Comparison of ENCODE assay signal across 8 cellular contexts in the genomic region with DNA sequence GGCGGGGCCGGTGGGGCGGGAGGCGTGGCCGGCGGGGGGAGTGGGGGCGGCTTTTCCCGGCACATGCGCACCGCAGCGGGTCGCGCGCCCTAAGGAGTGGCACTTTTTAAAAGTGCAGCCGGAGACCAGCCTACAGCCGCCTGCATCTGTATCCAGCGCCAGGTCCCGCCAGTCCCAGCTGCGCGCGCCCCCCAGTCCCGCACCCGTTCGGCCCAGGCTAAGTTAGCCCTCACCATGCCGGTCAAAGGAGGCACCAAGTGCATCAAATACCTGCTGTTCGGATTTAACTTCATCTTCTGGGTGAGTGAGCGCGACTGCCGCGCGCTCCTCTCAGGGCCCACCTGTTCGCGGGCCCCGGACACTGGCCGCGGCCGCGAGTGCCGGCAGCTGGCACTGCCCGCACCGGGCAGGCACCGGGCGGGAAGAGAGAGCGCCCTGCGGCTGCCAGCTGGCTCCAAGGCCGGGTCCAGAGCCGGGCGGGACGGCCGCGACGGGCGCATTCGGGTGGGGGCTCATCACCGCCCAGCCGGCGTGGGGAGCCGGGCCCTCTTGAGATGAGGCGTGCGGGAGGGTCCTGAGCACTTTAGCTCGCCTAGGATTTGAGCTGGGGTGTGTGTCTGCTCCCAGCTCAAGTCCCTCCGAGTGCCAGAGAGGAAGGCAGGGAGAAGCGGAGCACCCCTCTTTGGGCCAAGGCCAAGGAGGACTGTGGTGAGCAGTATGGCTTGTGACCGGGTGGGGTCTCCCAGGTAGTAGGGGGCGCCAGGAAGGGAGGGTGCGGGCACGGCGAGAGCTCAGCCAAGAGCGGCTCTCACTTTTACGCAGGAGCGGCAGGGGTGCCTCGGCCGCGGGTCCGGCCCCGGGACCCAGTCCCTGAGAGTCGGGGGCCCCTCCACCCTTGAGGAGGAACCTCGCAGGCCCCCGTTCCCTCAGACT. TPM values are rescaled to one million over a fixed set of nuclear protein-coding genes. Genes with fewer than 3 reads are reported as not detected.
DNase-seq lines count a peak whose midpoint lies in the region; ATAC-seq, FAIRE-seq and TF ChIP-seq lines count a peak whose summit lies in the region.

A gene with protein sequence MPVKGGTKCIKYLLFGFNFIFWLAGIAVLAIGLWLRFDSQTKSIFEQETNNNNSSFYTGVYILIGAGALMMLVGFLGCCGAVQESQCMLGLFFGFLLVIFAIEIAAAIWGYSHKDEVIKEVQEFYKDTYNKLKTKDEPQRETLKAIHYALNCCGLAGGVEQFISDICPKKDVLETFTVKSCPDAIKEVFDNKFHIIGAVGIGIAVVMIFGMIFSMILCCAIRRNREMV (plus strand): TSS at position 135 of the 933 bp plus-strand sequence. CDS start 100 bp downstream, at position 235.

- CTCF ChIA-PET in A549 (lab: Yijun Ruan, JAX): interaction anchor here (0.7 to 32.3 kb wide), 19 partner anchors 10 to 212 kb away, joined by 3 to 529 read pairs (median 5); no protein-coding TSS in a partner anchor

- peak; percentile 76 to 78 for DNase-seq in A549 (ENCODE audit: low read depth in 1 of 2, low spot score in 1 of 2)
- peak; percentile 83 for DNase-seq in H54 (ENCODE audit: insufficient read length, low spot score)
- DNase-seq in T-helper 17 cell: peak in 1 of 3 donors; percentile 12
- no peak for DNase-seq in chondrocyte (ENCODE audit: low spot score)
- DNase-seq in stimulated activated CD4-positive, alpha-beta T cell treated with anti-CD3 and anti-CD28 coated beads, Interleukin-15, amount 100 ng/mL, for 24 hours: peak; percentile 56

- peaks cover 29% of the 10 kb centered on the region for H3K4me1 ChIP-seq in A549

- H3K4me3 Mint-ChIP-seq in T-helper 17 cell (peak within 1 kb of the TSS; percentile 50), chondrocyte (ENCODE audit: unreplicated experiment) (peak within 1 kb of the TSS; percentile 76)

- TF ChIP-seq CTCF in A549 (IDR thresholded peaks at IDR 0.05) (no peak), chondrocyte (IDR thresholded peaks at IDR 0.05) (peak; percentile 12)

- ATAC-seq in A549 (peak; percentile 64 to 73), T-helper 17 cell (peak; percentile 43), GM21529 (IDR thresholded peaks at IDR 0.05; ENCODE audit: unreplicated experiment) (no peak), HG03039 (IDR thresholded peaks at IDR 0.05; ENCODE audit: unreplicated experiment) (no peak)

- peak within 1 kb of the TSS; percentile 65 for H3K4me3 ChIP-seq in A549

- H3K9me3 Mint-ChIP-seq in chondrocyte (ENCODE audit: low read depth): no peaks in the 10 kb centered on the region

- TF ChIP-seq POLR2A in A549 (IDR thresholded peaks at IDR 0.05; ENCODE audit: low read length): peak; percentile 48
- TF ChIP-seq POLR2A in H54 (IDR thresholded peaks at IDR 0.05; ENCODE audit: low read depth, low read length): no peak

- H3K27me3 ChIP-seq in layer of hippocampus (ENCODE audit: control insufficient read depth, insufficient read depth, low read length): no peaks in the 10 kb centered on the region

- TF ChIP-seq EP300 in A549 (IDR thresholded peaks at IDR 0.05): no peak

- H3K9me3 ChIP-seq in A549: no peaks in the 10 kb centered on the region
- no peaks in the 10 kb centered on the region for H3K9me3 ChIP-seq in T-helper 17 cell (ENCODE audit: control insufficient read depth, low read length, poor library complexity, severe bottlenecking)

- H3K4me2 ChIP-seq in A549: peak within 1 kb of the TSS; percentile 93

- FAIRE-seq in A549 (lab: Jason Lieb, UNC): no peak
- FAIRE-seq in H54 (lab: Jason Lieb, UNC): no peak

- peak within 1 kb of the TSS; percentile 73 to 87 for H3K27ac ChIP-seq in A549
- peak within 1 kb of the TSS; percentile 94 for H3K27ac ChIP-seq in layer of hippocampus (ENCODE audit: low read depth, low read length)

- H3K27me3 Mint-ChIP-seq in T-helper 17 cell (peaks cover 58% of the 10 kb centered on the region), chondrocyte (ENCODE audit: low read depth) (no peaks in the 10 kb centered on the region)

- 3% methylated on average over 21 of the region's 79 CpGs for WGBS in A549 (ENCODE audit: missing lambda C conversion rate)

- TF ChIP-seq RAD21 in A549 (conservative IDR thresholded peaks at IDR 0.05 in 1 of 2, IDR thresholded peaks at IDR 0.05 in 1 of 2): no peak; a peak in 1 of 5 replicates

- H3K27ac Mint-ChIP-seq in T-helper 17 cell: no peak within 1 kb of the TSS
- H3K27ac Mint-ChIP-seq in chondrocyte (ENCODE audit: unreplicated experiment): peak within 1 kb of the TSS; percentile 79

- H3K4me1 Mint-ChIP-seq in T-helper 17 cell (peaks cover 16% of the 10 kb centered on the region), chondrocyte (ENCODE audit: low read depth) (peaks cover 39% of the 10 kb centered on the region)

- POLR2A ChIA-PET in A549 (lab: Yijun Ruan, JAX): interaction anchor here (0.5 to 2.1 kb wide), 7 partner anchors 12 to 641 kb away, joined by 3 to 7 read pairs (median 3); a partner anchor contains a TSS

- H3K36me3 Mint-ChIP-seq in T-helper 17 cell (ENCODE audit: low read depth): peaks cover 12% of the 10 kb centered on the region
- H3K36me3 Mint-ChIP-seq in chondrocyte (ENCODE audit: low read depth): no peaks in the 10 kb centered on the region

TF ChIP-seq in A549, 52 proteins besides CTCF, POLR2A, EP300 and RAD21:
- TF ChIP-seq RNF2 (IDR thresholded peaks at IDR 0.05; ENCODE audit: borderline replicate concordance, low read depth): no peak
- TF ChIP-seq JUN (IDR thresholded peaks at IDR 0.05): peak in 1 of 2 experiments; percentile 58; a peak in 1 of 5 replicates
- no peak for TF ChIP-seq CEBPB (IDR thresholded peaks at IDR 0.05)
- TF ChIP-seq SMC3 (IDR thresholded peaks at IDR 0.05): 0 out of 3 replicates have a peak, but pooled peaks have one; percentile 29
- TF ChIP-seq PHF8 (IDR thresholded peaks at IDR 0.05; ENCODE audit: borderline replicate concordance, low read depth): peak; percentile 19; the same call in 1 of the 2 replicates
- TF ChIP-seq, protein P1, sequence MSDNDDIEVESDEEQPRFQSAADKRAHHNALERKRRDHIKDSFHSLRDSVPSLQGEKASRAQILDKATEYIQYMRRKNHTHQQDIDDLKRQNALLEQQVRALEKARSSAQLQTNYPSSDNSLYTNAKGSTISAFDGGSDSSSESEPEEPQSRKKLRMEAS (IDR thresholded peaks at IDR 0.05): peak; percentile 34
TF ChIP-seq in A549: peak in this region for 4.

RNA-seq across cellular contexts. Expression of the gene that starts here (rescaled TPM):
- 173 and 185 TPM in 2 replicates for polyA plus RNA-seq in A549 (2011; rRNA removed)
- 110 and 132 TPM in 2 replicates for polyA plus RNA-seq in A549 (2012; cell fraction: cytosol; rRNA removed)
- polyA plus RNA-seq in A549 (2012; cell fraction: nucleus; rRNA removed): 115 and 147 TPM in 2 replicates
- 109 to 122 TPM (median 116 TPM) in 3 replicates for polyA plus RNA-seq in A549 (2017; fragmentation: RNase III; extraction: RNeasy Plus Mini Kit Qiagen cat#74134 plus additional on column Dnase treatment)
- polyA minus RNA-seq in A549 (2011; rRNA and poly(A)+ RNA removed): 85.5 and 116 TPM in 2 replicates
- total RNA-seq in T-helper 17 cell: 10 to 100 TPM in 1 of 2 donors, 1 to 10 TPM in 1; 2.4 to 28.0 TPM
- total RNA-seq in chondrocyte: 54.7 to 62.1 TPM (median 60.7 TPM) in 3 replicates

Comparison
In these comparisons a context has a peak if more than half of its experiments do, and no peak if none do; other contexts are left out.
1. ATAC-seq: peak in A549 (2 of 2) and T-helper 17 cell (single experiment); none in GM21529 (single experiment) and HG03039 (single experiment).